In genomic region chr11:128451651-128452470, GRCh38 we compare ENCODE assay signal across 9 cellular contexts.
A peak's percentile ranks its signal among the peaks of the same experiment; 100 is the strongest.
DNase-seq lines count a peak whose midpoint lies in the region.
"Had no signal": no experiment of that assay in that cellular context is flagged by ENCODE, and none has a peak within 500 bp of the region (broad histone marks: within the 10 kb centered on the region; RNA-seq: fewer than 3 reads in every experiment).

No MANE protein-coding gene starts in this region.

- no peaks in the 10 kb centered on the region for H3K27me3 ChIP-seq in MG63
- H3K27me3 ChIP-seq: BLaER1 had no signal

- peaks cover 2% of the 10 kb centered on the region for H3K9me3 Mint-ChIP-seq in activated naive CD4-positive, alpha-beta T cell treated with anti-CD3 and anti-CD28 coated beads, Interleukin-2, amount 10 ng/mL, durations not matched to agents 7 days and 5 days
- peaks cover 1% of the 10 kb centered on the region for H3K9me3 Mint-ChIP-seq in activated naive CD4-positive, alpha-beta T cell treated with anti-CD3 and anti-CD28 coated beads for 36 hours

- H3K4me3 ChIP-seq in MG63: no peak overlapping the region
- H3K4me3 ChIP-seq: BLaER1 had no signal

- DNase-seq in activated naive CD4-positive, alpha-beta T cell treated with anti-CD3 and anti-CD28 coated beads, Interleukin-2, amount 10 ng/mL, durations not matched to agents 7 days and 5 days: no peak
- DNase-seq in activated naive CD4-positive, alpha-beta T cell treated with anti-CD3 and anti-CD28 coated beads for 36 hours: no peak
- peak; percentile 92 for DNase-seq in brain pericyte (ENCODE audit: low read depth, low spot score)
- peak; percentile 84 for DNase-seq in midbrain (lab: John Stamatoyannopoulos, UW)
- peak; percentile 52 for DNase-seq in ureter (ENCODE audit: low spot score)
- DNase-seq in MG63: no peak
- DNase-seq in NCI-H82 treated with DMSO at 0.1 percent for 48 hours (lab: John Stamatoyannopoulos, UW; ENCODE audit: unreplicated experiment): no peak
- DNase-seq in NCI-H2107 (lab: John Stamatoyannopoulos, UW): no peak

- peaks cover 40% of the 10 kb centered on the region for H3K4me1 Mint-ChIP-seq in activated naive CD4-positive, alpha-beta T cell treated with anti-CD3 and anti-CD28 coated beads, Interleukin-2, amount 10 ng/mL, durations not matched to agents 7 days and 5 days
- H3K4me1 Mint-ChIP-seq in activated naive CD4-positive, alpha-beta T cell treated with anti-CD3 and anti-CD28 coated beads for 36 hours (ENCODE audit: low read depth): peaks cover 68% of the 10 kb centered on the region

- H3K4me3 Mint-ChIP-seq in activated naive CD4-positive, alpha-beta T cell treated with anti-CD3 and anti-CD28 coated beads, Interleukin-2, amount 10 ng/mL, durations not matched to agents 7 days and 5 days: no peak overlapping the region
- no peak overlapping the region for H3K4me3 Mint-ChIP-seq in activated naive CD4-positive, alpha-beta T cell treated with anti-CD3 and anti-CD28 coated beads for 36 hours

- peaks cover 44% of the 10 kb centered on the region for H3K36me3 Mint-ChIP-seq in activated naive CD4-positive, alpha-beta T cell treated with anti-CD3 and anti-CD28 coated beads, Interleukin-2, amount 10 ng/mL, durations not matched to agents 7 days and 5 days
- peaks cover 8% of the 10 kb centered on the region for H3K36me3 Mint-ChIP-seq in activated naive CD4-positive, alpha-beta T cell treated with anti-CD3 and anti-CD28 coated beads for 36 hours (ENCODE audit: low read depth)

- intact Hi-C loops in activated naive CD4-positive, alpha-beta T cell treated with anti-CD3 and anti-CD28 coated beads for 36 hours (cut with micrococcal nuclease): no loop called here

- no peaks in the 10 kb centered on the region for H3K27me3 Mint-ChIP-seq in activated naive CD4-positive, alpha-beta T cell treated with anti-CD3 and anti-CD28 coated beads, Interleukin-2, amount 10 ng/mL, durations not matched to agents 7 days and 5 days
- H3K27me3 Mint-ChIP-seq in activated naive CD4-positive, alpha-beta T cell treated with anti-CD3 and anti-CD28 coated beads for 36 hours (ENCODE audit: low read depth): no peaks in the 10 kb centered on the region

- CTCF ChIA-PET in activated naive CD4-positive, alpha-beta T cell treated with anti-CD3 and anti-CD28 coated beads, Interleukin-2, amount 10 ng/mL, durations not matched to agents 7 days and 5 days (lab: Charles Lee): interaction anchor here (1.2 kb wide), 1 partner anchor 85 kb away, joined by 4 read pairs; no protein-coding TSS in a partner anchor
- CTCF ChIA-PET in activated naive CD4-positive, alpha-beta T cell treated with anti-CD3 and anti-CD28 coated beads for 36 hours (lab: Charles Lee): no interaction called here

- H3K36me3 ChIP-seq in MG63: peaks cover 22% of the 10 kb centered on the region

- H3K27ac Mint-ChIP-seq in activated naive CD4-positive, alpha-beta T cell treated with anti-CD3 and anti-CD28 coated beads, Interleukin-2, amount 10 ng/mL, durations not matched to agents 7 days and 5 days: peak overlapping the region; percentile 1
- no peak overlapping the region for H3K27ac Mint-ChIP-seq in activated naive CD4-positive, alpha-beta T cell treated with anti-CD3 and anti-CD28 coated beads for 36 hours

- no peaks in the 10 kb centered on the region for H3K9me3 ChIP-seq in MG63
- H3K9me3 ChIP-seq: BLaER1 had no signal

Comparison
In these comparisons a context has a peak if more than half of its experiments do, and no peak if none do; other contexts are left out.
1. DNase-seq: peak in brain pericyte (single experiment), midbrain (single experiment) and ureter (single experiment); none in activated naive CD4-positive, alpha-beta T cell treated with anti-CD3 and anti-CD28 coated beads, Interleukin-2, amount 10 ng/mL, durations not matched to agents 7 days and 5 days (single experiment), activated naive CD4-positive, alpha-beta T cell treated with anti-CD3 and anti-CD28 coated beads for 36 hours (single experiment), MG63 (single experiment), NCI-H82 treated with DMSO at 0.1 percent for 48 hours (single experiment) and NCI-H2107 (single experiment).